ENCODE assay signal across 8 cellular contexts in the genomic region with DNA sequence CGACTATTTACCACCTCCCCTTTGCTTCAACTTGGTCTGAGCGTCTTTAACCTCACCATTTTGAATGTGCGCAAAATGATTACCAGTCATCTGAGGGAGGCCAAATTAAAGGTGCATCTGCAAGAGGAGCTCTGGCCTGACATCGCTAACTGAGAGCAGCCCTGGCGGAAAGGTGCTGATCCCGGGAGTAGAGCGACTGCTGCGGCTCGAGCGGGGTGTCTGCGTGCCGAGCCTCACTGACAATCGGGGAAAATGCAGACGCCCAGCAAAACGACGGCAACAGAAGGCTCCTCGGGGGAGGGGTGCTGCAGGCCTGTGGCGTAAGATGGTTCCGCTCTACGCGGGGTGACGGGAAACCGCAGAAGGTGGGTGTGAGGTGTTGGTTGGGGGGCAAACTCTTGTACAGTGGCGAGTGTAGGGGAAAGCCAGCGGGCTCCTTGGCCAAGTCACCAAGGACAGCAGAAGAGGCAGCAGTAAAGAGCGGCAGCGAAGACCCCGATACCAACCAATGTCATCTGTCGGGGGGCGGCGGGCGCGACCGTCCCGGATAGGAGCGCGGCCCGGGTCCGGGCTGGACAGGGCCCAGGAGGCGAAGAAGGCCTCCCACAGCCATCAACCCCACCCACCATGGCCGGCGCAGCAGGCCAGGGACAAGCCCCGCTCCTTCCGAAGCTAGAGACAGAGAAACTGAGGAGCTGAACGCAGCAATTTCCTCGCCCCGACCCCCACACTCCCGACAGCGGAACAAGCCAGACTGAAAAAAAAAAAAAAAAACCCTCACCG. TPM values are rescaled to one million over a fixed set of nuclear protein-coding genes. Genes with fewer than 3 reads are reported as not detected.
A peak's percentile ranks its signal among the peaks of the same experiment; 100 is the strongest.
DNase-seq lines count a peak whose midpoint lies in the region; ATAC-seq, FAIRE-seq and TF ChIP-seq lines count a peak whose summit lies in the region.

No MANE protein-coding gene starts in this region.

- H3K9me3 Mint-ChIP-seq in brain = peaks cover 7 to 24% (median 18%) of the 10 kb centered on the region in 5 experiments

- H3K4me3 ChIP-seq in iPS-20b (ENCODE audit: low read length) (peak overlapping the region; percentile 95), small intestine (ENCODE audit: low read depth in 1 of 2, low read length in 2 of 2) (peak overlapping the region; percentile 84 to 93)

- ATAC-seq in GM18499 (IDR thresholded peaks at IDR 0.05; ENCODE audit: insufficient read depth, unreplicated experiment) (peak; percentile 15), HG02798 (IDR thresholded peaks at IDR 0.05; ENCODE audit: poor library complexity, unreplicated experiment) (peak; percentile 26)

- H3K4me1 Mint-ChIP-seq in brain = peaks cover 62% of the 10 kb centered on the region

- peaks cover 32% of the 10 kb centered on the region for H3K36me3 Mint-ChIP-seq in brain

- peaks cover 21% of the 10 kb centered on the region for H3K27me3 Mint-ChIP-seq in brain

- 0 to 1% (median 0%) methylated on average over 47 to 50 of the region's 50 CpGs for WGBS in small intestine, 3 donors

- H3K27ac ChIP-seq in iPS-20b (ENCODE audit: low read length) (peak overlapping the region; percentile 68), small intestine (ENCODE audit: low read depth in 1 of 2, low read length in 1 of 2) (peak overlapping the region; percentile 91 to 99)

- H3K4me1 ChIP-seq in iPS-20b (ENCODE audit: insufficient read depth, low read length) (peaks cover 39% of the 10 kb centered on the region), small intestine (ENCODE audit: control insufficient read depth in 2 of 2, insufficient read depth in 1 of 2, low read depth in 1 of 2, low read length in 1 of 2) (no peaks in the 10 kb centered on the region)

- FAIRE-seq in small intestine (lab: Jason Lieb, UNC) = no peak

- no peaks in the 10 kb centered on the region for H3K27me3 ChIP-seq in iPS-20b (ENCODE audit: insufficient read depth, low read length)
- no peaks in the 10 kb centered on the region for H3K27me3 ChIP-seq in small intestine (ENCODE audit: control insufficient read depth in 2 of 2, insufficient read depth in 2 of 2, low read length in 2 of 2)

- peak overlapping the region; percentile 99 to 100 (median 99) for H3K27ac Mint-ChIP-seq in brain

- peak overlapping the region; percentile 90 to 100 (median 95) for H3K4me3 Mint-ChIP-seq in brain

- H3K9me3 ChIP-seq in iPS-20b (ENCODE audit: insufficient read depth, low read depth, low read length) = no peaks in the 10 kb centered on the region
- no peaks in the 10 kb centered on the region for H3K9me3 ChIP-seq in small intestine (ENCODE audit: control insufficient read depth, low read depth)

- H3K36me3 ChIP-seq in iPS-20b (ENCODE audit: insufficient read depth, low read depth, low read length) = no peaks in the 10 kb centered on the region
- H3K36me3 ChIP-seq in small intestine (ENCODE audit: control insufficient read depth in 2 of 2, insufficient read depth in 2 of 2, low read length in 2 of 2) = no peaks in the 10 kb centered on the region

- peak; percentile 55 for DNase-seq in NCI-H146 (lab: John Stamatoyannopoulos, UW)
- peak; percentile 82 for DNase-seq in UCSD-AML1 (lab: John Stamatoyannopoulos, UW; ENCODE audit: unreplicated experiment)
- peak; percentile 61 for DNase-seq in small intestine
- no peak for DNase-seq in cortex of kidney (lab: John Stamatoyannopoulos, UW)

- TF ChIP-seq CTCF in brain (conservative IDR thresholded peaks at IDR 0.05) = no peak

- peak overlapping the region; percentile 87 for H3K9ac ChIP-seq in iPS-20b (ENCODE audit: low read depth, low read length)

RNA-seq across cellular contexts. Expression of a gene that starts 0.5 kb away (rescaled TPM):
- polyA plus RNA-seq in brain (ENCODE audit: insufficient read depth, low read depth, low replicate concordance) (51.2 TPM), small intestine (10 to 100 TPM; 23.0 to 33.7 (median 30.0) TPM)
